Comparison of ENCODE assay signal across 12 cellular contexts in the genomic region with DNA sequence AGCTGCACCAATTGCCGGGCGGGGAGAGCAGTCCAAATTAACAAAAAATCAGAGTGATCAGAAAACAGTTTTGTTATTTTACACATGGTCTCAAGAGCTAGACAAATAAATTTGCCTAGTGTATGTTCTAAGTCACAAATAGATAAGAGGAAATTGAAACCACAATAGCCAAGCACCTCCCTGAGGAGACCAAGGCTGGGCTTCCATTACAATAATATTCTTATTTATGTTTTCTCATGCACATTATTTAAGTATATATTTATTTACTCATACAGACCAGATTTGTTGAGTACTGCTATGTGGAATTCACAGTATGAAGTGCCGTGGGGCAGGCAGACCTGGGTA.
DNase-seq lines count a peak whose midpoint lies in the region; ATAC-seq and TF ChIP-seq lines count a peak whose summit lies in the region.
"Had no signal": no experiment of that assay in that cellular context is flagged by ENCODE, and none has a peak within 500 bp of the region (broad histone marks: within the 10 kb centered on the region; RNA-seq: fewer than 3 reads in every experiment).

No MANE protein-coding gene starts in this region.

- no peaks in the 10 kb centered on the region for H4K20me1 ChIP-seq in BLaER1 treated with 17β-estradiol and CSF1 and Interleukin-3, amounts not matched to agents 10 nM and 100 nM

- no peak for TF ChIP-seq POLR2A in adrenal gland (IDR thresholded peaks at IDR 0.05)

- H3K27me3 ChIP-seq in BLaER1 treated with 17β-estradiol and CSF1 and Interleukin-3, amounts not matched to agents 10 nM and 100 nM, result no peaks in the 10 kb centered on the region
- no peaks in the 10 kb centered on the region for H3K27me3 ChIP-seq in adrenal gland
- no peaks in the 10 kb centered on the region for H3K27me3 ChIP-seq in aorta (ENCODE audit: control insufficient read depth in 1 of 2, insufficient read depth in 2 of 2, low read length in 1 of 2)
- H3K27me3 ChIP-seq: sigmoid colon had no signal

- H3K27ac ChIP-seq in BLaER1 treated with 17β-estradiol and CSF1 and Interleukin-3, amounts not matched to agents 10 nM and 100 nM, result no peak overlapping the region
- H3K27ac ChIP-seq in adrenal gland (peak overlapping the region; percentile 50 to 83 (median 76)), aorta (ENCODE audit: low read depth in 1 of 2, low read length in 2 of 2) (no peak overlapping the region)
- H3K27ac ChIP-seq: cardiac muscle cell, sigmoid colon had no signal

- no peak for TF ChIP-seq CTCF in adrenal gland (IDR thresholded peaks at IDR 0.05)

- H3K36me3 ChIP-seq in BLaER1 treated with 17β-estradiol and CSF1 and Interleukin-3, amounts not matched to agents 10 nM and 100 nM, result no peaks in the 10 kb centered on the region
- H3K36me3 ChIP-seq in adrenal gland (replicated peaks in 1 of 2) (no peaks in the 10 kb centered on the region), aorta (ENCODE audit: control insufficient read depth in 1 of 2, insufficient read depth in 2 of 2, low read length in 1 of 2) (no peaks in the 10 kb centered on the region)
- H3K36me3 ChIP-seq: cardiac muscle cell, sigmoid colon had no signal

- no peak overlapping the region for H3K9ac ChIP-seq in BLaER1 treated with 17β-estradiol and CSF1 and Interleukin-3, amounts not matched to agents 10 nM and 100 nM

- H3K9me3 ChIP-seq in BLaER1 treated with 17β-estradiol and CSF1 and Interleukin-3, amounts not matched to agents 10 nM and 100 nM (replicated peaks in 1 of 11), result peaks cover 0 to 5% (median 0%) of the 10 kb centered on the region in 11 experiments; a peak in 1 of 22 replicates
- H3K9me3 ChIP-seq in adrenal gland (replicated peaks in 1 of 3) (no peaks in the 10 kb centered on the region), aorta (ENCODE audit: control insufficient read depth, low read length) (no peaks in the 10 kb centered on the region)
- H3K9me3 ChIP-seq: sigmoid colon had no signal

- 38 to 48% (median 45%) methylated on average over 3 of the region's 3 CpGs for WGBS in adrenal gland, 4 donors
- 95 to 96% methylated on average over 3 of the region's 3 CpGs for WGBS in aorta, 2 donors

- intact Hi-C loops in adrenal gland (cut with DNase I), result no loop called here
- intact Hi-C loops in aorta (cut with DNase I), result loop anchor here in 1 of 2 donors (10.0 kb wide), 1 partner anchor 644 kb away; no protein-coding TSS in a partner anchor

- peak overlapping the region; percentile 24 to 85 (median 71) for H3K4me2 ChIP-seq in BLaER1 treated with 17β-estradiol and CSF1 and Interleukin-3, amounts not matched to agents 10 nM and 100 nM

- no peak overlapping the region for H3K4me3 ChIP-seq in BLaER1 treated with 17β-estradiol and CSF1 and Interleukin-3, amounts not matched to agents 10 nM and 100 nM
- H3K4me3 ChIP-seq in adrenal gland, result peak overlapping the region in 1 of 4 donors; percentile 11
- H3K4me3 ChIP-seq in aorta (ENCODE audit: low read length in 2 of 2), result no peak overlapping the region
- H3K4me3 ChIP-seq: cardiac muscle cell, sigmoid colon had no signal

- H3K4me1 ChIP-seq in BLaER1 treated with 17β-estradiol and CSF1 and Interleukin-3, amounts not matched to agents 10 nM and 100 nM, result peaks cover 12 to 49% (median 43%) of the 10 kb centered on the region in 10 experiments; a peak in 19 of 20 replicates
- H3K4me1 ChIP-seq in adrenal gland (replicated peaks in 1 of 2) (peaks cover 3 to 35% of the 10 kb centered on the region in 2 donors), aorta (ENCODE audit: control insufficient read depth in 1 of 2, insufficient read depth in 2 of 2, low read length in 2 of 2) (no peaks in the 10 kb centered on the region)
- H3K4me1 ChIP-seq: sigmoid colon had no signal

- peak in 1 of 7 donors; percentile 25 for DNase-seq in adrenal gland
- DNase-seq in aorta, result no peak
- no peak for DNase-seq in NCI-H1436 treated with DMSO at 0.1 percent for 48 hours (lab: John Stamatoyannopoulos, UW)
- DNase-seq in putamen (ENCODE audit: low spot score), result no peak
- DNase-seq: NCI-H146; NK-92 treated with Interleukin-12 subunit alpha and Interleukin-12 subunit beta, amount 100 ng/mL, for 24 hours; sigmoid colon had no signal

- ATAC-seq in GM18907 (IDR thresholded peaks at IDR 0.05; ENCODE audit: unreplicated experiment) (peak; percentile 29), HG03442 (IDR thresholded peaks at IDR 0.05; ENCODE audit: unreplicated experiment) (peak; percentile 23), aorta (ENCODE audit: low FRiP score) (no peak), GM21423 (IDR thresholded peaks at IDR 0.05; ENCODE audit: unreplicated experiment) (no peak)

Comparison
In these comparisons a context has a peak if more than half of its experiments do, and no peak if none do; other contexts are left out.
1. H3K27ac ChIP-seq: peak in adrenal gland (5 of 5); none in BLaER1 treated with 17β-estradiol and CSF1 and Interleukin-3, amounts not matched to agents 10 nM and 100 nM (0 of 11) and aorta (0 of 2).
2. ATAC-seq: peak in GM18907 (single experiment) and HG03442 (single experiment); none in aorta (single experiment) and GM21423 (single experiment).